Comparison of ENCODE assay signal across 8 cellular contexts in the genomic region with DNA sequence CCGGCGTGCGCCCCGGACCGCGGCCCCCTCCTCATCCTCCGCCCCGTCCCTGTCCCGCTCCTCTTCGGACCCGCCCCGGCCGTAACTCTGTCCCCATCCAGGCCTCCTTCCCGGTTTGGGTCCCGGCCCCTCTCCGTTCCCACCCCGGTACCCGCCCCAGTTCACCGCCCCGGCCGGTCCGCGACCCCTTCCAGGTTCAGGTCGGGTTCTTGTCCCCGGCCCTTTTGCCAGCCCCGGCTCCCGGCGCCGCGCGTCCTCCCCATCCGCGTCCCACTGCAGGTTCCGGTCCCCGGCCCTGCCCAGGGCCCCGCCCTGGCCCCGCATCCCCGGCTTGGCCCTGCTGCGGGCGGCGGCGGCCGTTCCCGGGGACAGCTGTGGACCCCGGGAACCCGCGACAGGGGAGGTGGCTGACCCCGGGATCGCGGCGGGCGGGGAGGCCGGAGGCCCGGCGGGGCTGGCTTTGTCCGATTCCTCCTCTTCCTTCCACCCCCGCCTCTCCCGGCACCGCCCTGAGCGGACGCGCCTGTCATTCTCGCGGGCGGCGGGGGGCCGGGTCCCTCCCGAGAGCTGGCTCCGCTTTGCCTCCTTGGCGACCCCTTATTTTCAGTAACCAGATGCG. TPM values are rescaled to one million over a fixed set of nuclear protein-coding genes. Genes with fewer than 3 reads are reported as not detected.
A peak's percentile ranks its signal among the peaks of the same experiment; 100 is the strongest.
DNase-seq lines count a peak whose midpoint lies in the region; ATAC-seq and TF ChIP-seq lines count a peak whose summit lies in the region.

No MANE protein-coding gene starts in this region.

- H3K27ac ChIP-seq in suprapubic skin: peak overlapping the region; percentile 99

- peak overlapping the region; percentile 97 for H3K9ac ChIP-seq in mucosa of stomach (ENCODE audit: low read length)

- peak in 1 of 2 donors; percentile 23 for TF ChIP-seq POLR2A in suprapubic skin (IDR thresholded peaks at IDR 0.05)

- CTCF ChIA-PET in activated CD8-positive, alpha-beta T cell treated with anti-CD3 and anti-CD28 coated beads, Interleukin-2, amount 10 ng/mL, durations not matched to agents 7 days and 5 days (lab: Charles Lee): no interaction called here

- H3K9me3 ChIP-seq in mucosa of stomach (ENCODE audit: control insufficient read depth, low read length) (no peaks in the 10 kb centered on the region), suprapubic skin (no peaks in the 10 kb centered on the region)

- H3K36me3 Mint-ChIP-seq in activated CD8-positive, alpha-beta T cell treated with anti-CD3 and anti-CD28 coated beads, Interleukin-2, amount 10 ng/mL, durations not matched to agents 7 days and 5 days (ENCODE audit: low read depth): peaks cover 13% of the 10 kb centered on the region

- DNase-seq in COLO668 (lab: John Stamatoyannopoulos, UW; ENCODE audit: unreplicated experiment) (peak; percentile 73), GM20000 (ENCODE audit: low spot score) (peak; percentile 81), epithelial cell of proximal tubule (ENCODE audit: low read depth) (no peak), suprapubic skin (ENCODE audit: low spot score in 2 of 2) (peak; percentile 80 to 82), NCI-H187 (lab: John Stamatoyannopoulos, UW) (no peak)
- DNase-seq in activated CD8-positive, alpha-beta T cell treated with anti-CD3 and anti-CD28 coated beads, Interleukin-2, amount 10 ng/mL, durations not matched to agents 7 days and 5 days: peak; percentile 62

- peak overlapping the region; percentile 87 for H3K4me3 Mint-ChIP-seq in activated CD8-positive, alpha-beta T cell treated with anti-CD3 and anti-CD28 coated beads, Interleukin-2, amount 10 ng/mL, durations not matched to agents 7 days and 5 days

- no peaks in the 10 kb centered on the region for H3K9me3 Mint-ChIP-seq in activated CD8-positive, alpha-beta T cell treated with anti-CD3 and anti-CD28 coated beads, Interleukin-2, amount 10 ng/mL, durations not matched to agents 7 days and 5 days (ENCODE audit: insufficient read depth)

- WGBS in suprapubic skin: 3% methylated on average over 33 of the region's 71 CpGs

- H3K27me3 ChIP-seq in mucosa of stomach (ENCODE audit: control insufficient read depth, insufficient read depth, low read length): no peaks in the 10 kb centered on the region
- no peaks in the 10 kb centered on the region for H3K27me3 ChIP-seq in suprapubic skin

- TF ChIP-seq CTCF in GM20000 (IDR thresholded peaks at IDR 0.05; ENCODE audit: extremely low read depth, missing control alignments) (no peak), epithelial cell of proximal tubule (conservative IDR thresholded peaks at IDR 0.05; ENCODE audit: low read depth, low read length) (no peak), suprapubic skin (IDR thresholded peaks at IDR 0.05) (no peak)

- ATAC-seq in activated CD8-positive, alpha-beta T cell treated with anti-CD3 and anti-CD28 coated beads, Interleukin-2, amount 10 ng/mL, durations not matched to agents 7 days and 5 days: peak; percentile 68

- H3K4me1 Mint-ChIP-seq in activated CD8-positive, alpha-beta T cell treated with anti-CD3 and anti-CD28 coated beads, Interleukin-2, amount 10 ng/mL, durations not matched to agents 7 days and 5 days (ENCODE audit: low read depth): peaks cover 43% of the 10 kb centered on the region

- H3K36me3 ChIP-seq in mucosa of stomach (ENCODE audit: control insufficient read depth, insufficient read depth, low read length): no peaks in the 10 kb centered on the region
- H3K36me3 ChIP-seq in suprapubic skin: peaks cover 7% of the 10 kb centered on the region

- H3K4me3 ChIP-seq in epithelial cell of proximal tubule (ENCODE audit: low read depth, low read length): peak overlapping the region; percentile 79
- H3K4me3 ChIP-seq in mucosa of stomach (ENCODE audit: low read length): peak overlapping the region; percentile 56
- H3K4me3 ChIP-seq in suprapubic skin: peak overlapping the region; percentile 100

- TF ChIP-seq EP300 in Ishikawa (IDR thresholded peaks at IDR 0.05; ENCODE audit: borderline replicate concordance) (no peak), suprapubic skin (IDR thresholded peaks at IDR 0.05) (no peak)

- POLR2A ChIA-PET in activated CD8-positive, alpha-beta T cell treated with anti-CD3 and anti-CD28 coated beads, Interleukin-2, amount 10 ng/mL, durations not matched to agents 7 days and 5 days (lab: Charles Lee): interaction anchor here (0.6 to 2.1 kb wide), 8 partner anchors 15 to 236 kb away, joined by 3 to 10 read pairs (median 3); a partner anchor contains a TSS

- H3K27ac Mint-ChIP-seq in activated CD8-positive, alpha-beta T cell treated with anti-CD3 and anti-CD28 coated beads, Interleukin-2, amount 10 ng/mL, durations not matched to agents 7 days and 5 days: peak overlapping the region; percentile 92

- peaks cover 3% of the 10 kb centered on the region for H3K27me3 Mint-ChIP-seq in activated CD8-positive, alpha-beta T cell treated with anti-CD3 and anti-CD28 coated beads, Interleukin-2, amount 10 ng/mL, durations not matched to agents 7 days and 5 days (ENCODE audit: low read depth)

- TF ChIP-seq RAD21 in Ishikawa (IDR thresholded peaks at IDR 0.05; ENCODE audit: low read depth): no peak

- H3K4me1 ChIP-seq in mucosa of stomach (ENCODE audit: control insufficient read depth, insufficient read depth, low read length): peaks cover 28% of the 10 kb centered on the region
- peaks cover 64% of the 10 kb centered on the region for H3K4me1 ChIP-seq in suprapubic skin

TF ChIP-seq in Ishikawa, 13 proteins besides CTCF, POLR2A, EP300 and RAD21:
- TF ChIP-seq ZBTB7A (IDR thresholded peaks at IDR 0.05; ENCODE audit: low read depth): 0 out of 2 replicates have a peak, but pooled peaks have one; percentile 11
- TF ChIP-seq EGR1 (IDR thresholded peaks at IDR 0.05): peak; percentile 56
- TF ChIP-seq, protein P1, sequence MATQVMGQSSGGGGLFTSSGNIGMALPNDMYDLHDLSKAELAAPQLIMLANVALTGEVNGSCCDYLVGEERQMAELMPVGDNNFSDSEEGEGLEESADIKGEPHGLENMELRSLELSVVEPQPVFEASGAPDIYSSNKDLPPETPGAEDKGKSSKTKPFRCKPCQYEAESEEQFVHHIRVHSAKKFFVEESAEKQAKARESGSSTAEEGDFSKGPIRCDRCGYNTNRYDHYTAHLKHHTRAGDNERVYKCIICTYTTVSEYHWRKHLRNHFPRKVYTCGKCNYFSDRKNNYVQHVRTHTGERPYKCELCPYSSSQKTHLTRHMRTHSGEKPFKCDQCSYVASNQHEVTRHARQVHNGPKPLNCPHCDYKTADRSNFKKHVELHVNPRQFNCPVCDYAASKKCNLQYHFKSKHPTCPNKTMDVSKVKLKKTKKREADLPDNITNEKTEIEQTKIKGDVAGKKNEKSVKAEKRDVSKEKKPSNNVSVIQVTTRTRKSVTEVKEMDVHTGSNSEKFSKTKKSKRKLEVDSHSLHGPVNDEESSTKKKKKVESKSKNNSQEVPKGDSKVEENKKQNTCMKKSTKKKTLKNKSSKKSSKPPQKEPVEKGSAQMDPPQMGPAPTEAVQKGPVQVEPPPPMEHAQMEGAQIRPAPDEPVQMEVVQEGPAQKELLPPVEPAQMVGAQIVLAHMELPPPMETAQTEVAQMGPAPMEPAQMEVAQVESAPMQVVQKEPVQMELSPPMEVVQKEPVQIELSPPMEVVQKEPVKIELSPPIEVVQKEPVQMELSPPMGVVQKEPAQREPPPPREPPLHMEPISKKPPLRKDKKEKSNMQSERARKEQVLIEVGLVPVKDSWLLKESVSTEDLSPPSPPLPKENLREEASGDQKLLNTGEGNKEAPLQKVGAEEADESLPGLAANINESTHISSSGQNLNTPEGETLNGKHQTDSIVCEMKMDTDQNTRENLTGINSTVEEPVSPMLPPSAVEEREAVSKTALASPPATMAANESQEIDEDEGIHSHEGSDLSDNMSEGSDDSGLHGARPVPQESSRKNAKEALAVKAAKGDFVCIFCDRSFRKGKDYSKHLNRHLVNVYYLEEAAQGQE (IDR thresholded peaks at IDR 0.05; ENCODE audit: low read depth): no peak
TF ChIP-seq in Ishikawa: peak in this region for 2.

RNA-seq across cellular contexts. Expression of a gene that starts 0.6 kb away (rescaled TPM):
- 100 to 1,000 TPM; 137 to 140 TPM for total RNA-seq in activated CD8-positive, alpha-beta T cell treated with anti-CD3 and anti-CD28 coated beads, Interleukin-2, amount 10 ng/mL, durations not matched to agents 7 days and 5 days
- total RNA-seq in epithelial cell of proximal tubule (170 and 178 TPM in 2 replicates), suprapubic skin (100 to 1,000 TPM; 195 to 421 (median 214) TPM)

Comparison
In these comparisons a context has a peak if more than half of its experiments do, and no peak if none do; other contexts are left out.
1. DNase-seq: peak in COLO668 (single experiment), GM20000 (single experiment), activated CD8-positive, alpha-beta T cell treated with anti-CD3 and anti-CD28 coated beads, Interleukin-2, amount 10 ng/mL, durations not matched to agents 7 days and 5 days (single experiment) and suprapubic skin (2 of 2); none in epithelial cell of proximal tubule (single experiment) and NCI-H187 (0 of 2).
2. Peak in every context shown above with its lines, with median percentiles within 50 percentile points of each other: H3K4me3 ChIP-seq.